In genomic region chr4:112731715-112732114, GRCh38 we compare ENCODE assay signal across 15 cellular contexts.
DNase-seq lines count a peak whose midpoint lies in the region; ATAC-seq, FAIRE-seq and TF ChIP-seq lines count a peak whose summit lies in the region.
"Had no signal": no experiment of that assay in that cellular context is flagged by ENCODE, and none has a peak within 500 bp of the region (broad histone marks: within the 10 kb centered on the region; RNA-seq: fewer than 3 reads in every experiment).

No MANE protein-coding gene starts in this region.

- TF ChIP-seq RAD21 in K562 (CRISPR knock-in tag; conservative IDR thresholded peaks at IDR 0.05 in 1 of 2, IDR thresholded peaks at IDR 0.05 in 1 of 2) = no peak

- H3K36me3 ChIP-seq in HUES48 (ENCODE audit: control insufficient read depth, insufficient read depth, low read length) (no peaks in the 10 kb centered on the region), K562 (ENCODE audit: control insufficient read depth, insufficient read depth, low read length) (no peaks in the 10 kb centered on the region), testis (ENCODE audit: low read depth, missing control alignments) (no peaks in the 10 kb centered on the region)
- H3K36me3 ChIP-seq: BLaER1 had no signal

- no peak overlapping the region for H3K4me3 ChIP-seq in HUES48 (ENCODE audit: low read depth, low read length)
- no peak overlapping the region for H3K4me3 ChIP-seq in K562
- no peak overlapping the region for H3K4me3 ChIP-seq in testis
- H3K4me3 ChIP-seq: BLaER1 had no signal

- peak; percentile 5 for FAIRE-seq in GM12892 (lab: Jason Lieb, UNC)
- FAIRE-seq in K562 (lab: Jason Lieb, UNC) = no peak
- FAIRE-seq: H54 had no signal

- H3K9ac ChIP-seq in HUES48 (ENCODE audit: low read depth, low read length) (no peak overlapping the region), K562 (ENCODE audit: insufficient read depth in 1 of 2, low read depth in 2 of 2, low read length in 2 of 2) (no peak overlapping the region)
- H3K9ac ChIP-seq: BLaER1 had no signal

- H3K9me1 ChIP-seq in K562 (ENCODE audit: control insufficient read depth, insufficient read depth, low read length) = no peaks in the 10 kb centered on the region

- H3K27ac ChIP-seq in HUES48 (ENCODE audit: low read depth, low read length) (peak overlapping the region; percentile 23), K562 (ENCODE audit: extremely low read depth, low read depth, low read length) (no peak overlapping the region), testis (no peak overlapping the region)
- H3K27ac ChIP-seq: 22Rv1, BLaER1 had no signal

- intact Hi-C loops in K562 (cut with micrococcal nuclease) = no loop called here
- intact Hi-C loops in testis (cut with DNase I; ENCODE audit: low total_unique reads) = no loop called here

- no peak overlapping the region for H2AFZ ChIP-seq in K562 (ENCODE audit: low read depth, low read length)

- no TSS peak for BruUV-seq in K562 (replicated peaks; lab: Mats Ljungman, UMichigan)

- TF ChIP-seq POLR2A in GM12892 (IDR thresholded peaks at IDR 0.05; ENCODE audit: low read depth, low read length) (no peak), K562 (conservative IDR thresholded peaks at IDR 0.05) (no peak), testis (IDR thresholded peaks at IDR 0.05) (no peak)

- CTCF ChIA-PET in K562 (lab: Yijun Ruan, JAX; ENCODE audit: low intra/inter-chr PET ratio) = no interaction called here

- no peak overlapping the region for H3K4me2 ChIP-seq in K562 (ENCODE audit: insufficient read depth, low read length)
- H3K4me2 ChIP-seq: BLaER1 had no signal

- no peaks in the 10 kb centered on the region for H3K79me2 ChIP-seq in K562 (ENCODE audit: control insufficient read depth, insufficient read depth, low read length)

- no peaks in the 10 kb centered on the region for H3K27me3 ChIP-seq in HUES48 (ENCODE audit: control insufficient read depth, insufficient read depth, low read length)
- no peaks in the 10 kb centered on the region; a peak in 1 of 5 replicates for H3K27me3 ChIP-seq in K562 (ENCODE audit: control insufficient read depth in 2 of 2, insufficient read depth in 2 of 2, low read length in 2 of 2)
- no peaks in the 10 kb centered on the region for H3K27me3 ChIP-seq in testis
- H3K27me3 ChIP-seq: BLaER1 had no signal

- no peaks in the 10 kb centered on the region for H3K9me3 ChIP-seq in HUES48 (ENCODE audit: control insufficient read depth, insufficient read depth, low read length)
- no peaks in the 10 kb centered on the region for H3K9me3 ChIP-seq in K562 (replicated peaks; ENCODE audit: control insufficient read depth, insufficient read depth, low read depth, low read length)
- no peaks in the 10 kb centered on the region for H3K9me3 ChIP-seq in testis
- H3K9me3 ChIP-seq: BLaER1, Caco-2 had no signal

- H4K20me1 ChIP-seq in K562 (replicated peaks; ENCODE audit: control insufficient read depth, insufficient read depth, low read length) = no peaks in the 10 kb centered on the region
- H4K20me1 ChIP-seq: BLaER1 had no signal

- peaks cover 6% of the 10 kb centered on the region for H3K4me1 ChIP-seq in HUES48 (ENCODE audit: control insufficient read depth, insufficient read depth, low read length)
- H3K4me1 ChIP-seq in K562 (replicated peaks in 1 of 2; ENCODE audit: control insufficient read depth in 2 of 2, insufficient read depth in 2 of 2, low read length in 2 of 2) = no peaks in the 10 kb centered on the region
- no peaks in the 10 kb centered on the region for H3K4me1 ChIP-seq in testis
- H3K4me1 ChIP-seq: BLaER1, Caco-2 had no signal

- POLR2A ChIA-PET in K562 (lab: Yijun Ruan, JAX) = interaction anchor here (0.6 to 0.7 kb wide), 2 partner anchors 9 to 29 kb away, joined by 3 to 4 read pairs; no protein-coding TSS in a partner anchor

- in situ Hi-C loops in K562 (cut with MboI) = no loop called here

- WGBS in K562 (ENCODE audit: insufficient coverage, low coverage, missing lambda C conversion rate) = 17% methylated on average over 2 of the region's 2 CpGs
- 98 to 100% methylated on average over 2 of the region's 2 CpGs for WGBS in testis, 2 donors

- no peak for DNase-seq in GM12892 (ENCODE audit: insufficient read length)
- DNase-seq in K562 (ENCODE audit: extremely low read depth in 1 of 4, low spot score in 3 of 4) = no peak
- DNase-seq in kidney tubule cell (ENCODE audit: low spot score) = peak; percentile 40
- DNase-seq in activated CD4-positive, alpha-beta T cell treated with anti-CD3 and anti-CD28 coated beads for 48 hours = no peak
- DNase-seq in GF-D8 (lab: John Stamatoyannopoulos, UW) = no peak
- DNase-seq in NCI-H69 (lab: John Stamatoyannopoulos, UW) = no peak
- no peak for DNase-seq in testis
- DNase-seq: AML-193; Caco-2; CD8-positive, alpha-beta memory T cell; DMS53 had no signal

- TF ChIP-seq CTCF in K562 (IDR thresholded peaks at IDR 0.05 in 2 of 3, conservative IDR thresholded peaks at IDR 0.05 in 1 of 3; ENCODE audit: insufficient read depth in 2 of 3, low read depth in 1 of 3, low read length in 3 of 3) (no peak), testis (IDR thresholded peaks at IDR 0.05) (no peak)

- 0 out of 3 replicates have a peak, but pooled peaks have one; percentile 39 for ATAC-seq in K562

- TF ChIP-seq EP300 in K562 (IDR thresholded peaks at IDR 0.05; ENCODE audit: low read length) = no peak

TF ChIP-seq in K562, 482 proteins besides CTCF, POLR2A, EP300 and RAD21 (continues in another document):
- TF ChIP-seq ZNF184 (CRISPR knock-in tag; IDR thresholded peaks at IDR 0.05) = no peak
- TF ChIP-seq HMGN3 (IDR thresholded peaks at IDR 0.05; ENCODE audit: borderline replicate concordance, extremely low read depth, insufficient read length, low read depth, low read length) = no peak
- no peak for TF ChIP-seq THAP12 (CRISPR knock-in tag; IDR thresholded peaks at IDR 0.05)
- TF ChIP-seq ZKSCAN3 (CRISPR knock-in tag; IDR thresholded peaks at IDR 0.05) = no peak
- TF ChIP-seq CHD2 (IDR thresholded peaks at IDR 0.05; ENCODE audit: low read depth, low read length) = no peak
- no peak for TF ChIP-seq RBFOX2 (IDR thresholded peaks at IDR 0.05; ENCODE audit: low read depth, low read length)
- no peak for TF ChIP-seq ZNF3 (CRISPR knock-in tag; IDR thresholded peaks at IDR 0.05)
- no peak for TF ChIP-seq SNIP1 (IDR thresholded peaks at IDR 0.05; ENCODE audit: low read depth)
- TF ChIP-seq MTF1 (CRISPR knock-in tag; IDR thresholded peaks at IDR 0.05; ENCODE audit: borderline replicate concordance) = no peak
- TF ChIP-seq STAG1 (CRISPR knock-in tag; IDR thresholded peaks at IDR 0.05; ENCODE audit: borderline replicate concordance) = no peak
- no peak for TF ChIP-seq RBM14 (IDR thresholded peaks at IDR 0.05; ENCODE audit: borderline replicate concordance, insufficient read depth, low read depth, low read length)
- no peak for TF ChIP-seq SIN3A (IDR thresholded peaks at IDR 0.05; ENCODE audit: borderline replicate concordance in 2 of 2, control insufficient read depth in 1 of 2, low read depth in 2 of 2, low read length in 2 of 2)
- TF ChIP-seq BCLAF1 (IDR thresholded peaks at IDR 0.05; ENCODE audit: borderline replicate concordance in 1 of 2, control insufficient read depth in 1 of 2, low read depth in 2 of 2, low read length in 1 of 2) = no peak
- no peak for TF ChIP-seq LCOR (CRISPR knock-in tag; IDR thresholded peaks at IDR 0.05)
- TF ChIP-seq ZBTB1 (CRISPR knock-in tag; IDR thresholded peaks at IDR 0.05; ENCODE audit: borderline replicate concordance, low read depth) = no peak
- TF ChIP-seq TARDBP (IDR thresholded peaks at IDR 0.05) = no peak
